In the genomic region with DNA sequence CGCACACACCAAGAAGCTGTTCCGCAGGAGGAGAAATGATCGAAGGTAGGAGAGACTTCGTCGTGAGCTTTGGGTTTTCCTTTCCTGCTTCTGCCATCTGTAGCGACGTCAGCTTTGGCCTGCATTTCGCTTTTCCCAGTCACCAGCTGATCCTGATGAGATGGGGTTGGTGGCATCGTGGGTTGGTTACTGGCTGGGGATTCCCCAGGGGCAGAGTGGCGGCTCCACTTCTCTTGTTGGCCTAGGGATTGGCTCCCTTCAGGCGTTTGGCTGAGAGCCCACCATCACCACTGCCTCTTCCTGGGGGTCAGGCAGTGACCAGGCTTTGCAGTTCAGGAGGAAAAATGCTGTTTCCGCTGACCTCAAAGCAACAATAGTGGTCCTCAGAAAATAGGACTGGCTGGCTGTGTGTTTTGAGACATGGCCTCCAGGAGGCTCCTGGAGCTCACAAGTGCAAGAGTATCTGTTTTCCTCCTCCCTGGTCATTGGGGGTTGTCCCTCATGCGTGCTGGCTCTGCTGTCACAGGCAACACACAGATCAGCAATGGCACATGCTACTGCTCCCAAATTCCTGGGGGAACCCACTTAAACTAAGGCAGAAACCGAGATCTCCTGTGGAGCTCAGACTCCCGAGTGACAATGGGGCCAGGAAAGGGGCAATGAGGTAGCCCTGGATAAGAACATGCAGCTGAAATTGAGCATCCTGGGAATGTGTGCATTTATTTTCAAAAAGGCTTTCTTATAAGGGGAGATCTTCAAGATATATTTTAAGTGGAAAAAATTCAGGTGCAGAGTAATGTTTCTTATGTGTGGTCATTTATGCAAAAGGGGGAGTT, we compare ENCODE assay signal across 1 cellular context.
TF ChIP-seq lines count a peak whose summit lies in the region.

No MANE protein-coding gene starts in this region.

TF ChIP-seq in IMR-90, 13 proteins besides CTCF, POLR2A, EP300 and RAD21:
- TF ChIP-seq, protein P1, sequence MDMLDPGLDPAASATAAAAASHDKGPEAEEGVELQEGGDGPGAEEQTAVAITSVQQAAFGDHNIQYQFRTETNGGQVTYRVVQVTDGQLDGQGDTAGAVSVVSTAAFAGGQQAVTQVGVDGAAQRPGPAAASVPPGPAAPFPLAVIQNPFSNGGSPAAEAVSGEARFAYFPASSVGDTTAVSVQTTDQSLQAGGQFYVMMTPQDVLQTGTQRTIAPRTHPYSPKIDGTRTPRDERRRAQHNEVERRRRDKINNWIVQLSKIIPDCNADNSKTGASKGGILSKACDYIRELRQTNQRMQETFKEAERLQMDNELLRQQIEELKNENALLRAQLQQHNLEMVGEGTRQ (IDR thresholded peaks at IDR 0.05; ENCODE audit: low read depth, low read length): no peak
- TF ChIP-seq SMC3 (IDR thresholded peaks at IDR 0.05; ENCODE audit: low read depth, low read length) (peak; percentile 62), MAZ (IDR thresholded peaks at IDR 0.05; ENCODE audit: borderline replicate concordance, low read depth, low read length) (no peak), MXI1 (IDR thresholded peaks at IDR 0.05; ENCODE audit: borderline replicate concordance, low read depth, low read length) (no peak)
